ENCODE assay signal across 8 cellular contexts in the genomic region with DNA sequence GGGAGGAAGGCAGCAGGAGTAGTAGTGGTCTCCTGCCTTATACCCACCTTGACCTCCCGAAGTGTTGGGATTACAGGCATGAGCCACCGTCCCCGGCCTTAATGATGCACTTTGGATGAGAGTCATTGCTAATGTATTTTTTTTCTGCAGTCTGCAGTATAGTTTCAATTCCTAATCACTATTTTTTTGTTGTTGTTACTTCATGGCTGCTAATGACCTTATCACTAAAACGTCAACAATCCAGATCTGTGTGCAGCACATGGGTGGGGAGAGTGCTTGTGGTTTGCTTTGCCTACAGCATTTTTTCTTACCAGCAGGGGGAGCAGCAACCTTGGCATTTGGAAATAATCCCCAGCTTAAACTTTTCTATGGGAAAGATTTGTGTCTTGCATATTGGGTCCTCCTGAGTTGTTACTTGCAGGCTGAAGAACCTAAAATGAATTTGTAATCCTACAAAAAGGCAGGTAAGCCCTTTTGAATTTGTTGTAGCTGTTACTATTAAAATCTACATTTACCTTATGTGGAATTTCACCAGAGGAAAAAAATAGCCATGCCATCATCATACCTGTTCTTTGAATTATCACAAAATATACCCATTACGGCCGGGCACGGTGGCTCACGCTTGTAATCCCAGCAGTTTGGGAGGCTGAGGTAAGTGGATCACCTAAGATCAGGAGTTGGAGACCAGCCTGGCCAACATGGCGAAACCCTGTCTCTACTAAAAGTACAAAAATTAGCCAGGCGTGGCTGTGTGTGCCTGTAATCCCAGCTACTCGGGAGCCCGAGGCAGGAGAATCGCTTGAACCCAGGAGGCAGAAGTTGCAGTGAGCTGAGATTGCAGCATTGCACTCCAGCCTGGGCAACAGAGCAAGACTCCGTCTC. TPM values are rescaled to one million over a fixed set of nuclear protein-coding genes. Genes with fewer than 3 reads are reported as not detected.
A peak's percentile ranks its signal among the peaks of the same experiment; 100 is the strongest.
DNase-seq lines count a peak whose midpoint lies in the region; ATAC-seq and TF ChIP-seq lines count a peak whose summit lies in the region.

No MANE protein-coding gene starts in this region.

- CTCF ChIA-PET in activated CD8-positive, alpha-beta T cell treated with anti-CD3 and anti-CD28 coated beads for 36 hours (lab: Charles Lee), result interaction anchor here (0.7 to 4.5 kb wide), 44 partner anchors 8 to 230 kb away, joined by 3 to 80 read pairs (median 6); a partner anchor contains a TSS

- peak; percentile 50 for DNase-seq in 8988T
- DNase-seq in GM13976 (ENCODE audit: low spot score), result peak; percentile 66
- peak; percentile 70 for DNase-seq in NCI-H69 (lab: John Stamatoyannopoulos, UW)
- DNase-seq in activated CD8-positive, alpha-beta T cell treated with anti-CD3 and anti-CD28 coated beads for 36 hours, result peak; percentile 91
- peak; percentile 55 to 74 (median 63) for DNase-seq in effector memory CD4-positive, alpha-beta T cell
- peak; percentile 27 to 74 for DNase-seq in mesothelial cell of epicardium (ENCODE audit: low spot score in 2 of 2, unreplicated experiment in 2 of 2)
- DNase-seq in stimulated activated CD8-positive, alpha-beta memory T cell treated with anti-CD3 and anti-CD28 coated beads, Interleukin-7, amount 100 ng/mL, for 1 hour (ENCODE audit: low read depth in 2 of 2), result peak; percentile 63 to 70

- H3K27me3 Mint-ChIP-seq in activated CD8-positive, alpha-beta T cell treated with anti-CD3 and anti-CD28 coated beads for 36 hours, result no peaks in the 10 kb centered on the region
- peaks cover 7% of the 10 kb centered on the region for H3K27me3 Mint-ChIP-seq in mesothelial cell of epicardium (ENCODE audit: low read depth)

- peak overlapping the region; percentile 80 for H3K27ac Mint-ChIP-seq in activated CD8-positive, alpha-beta T cell treated with anti-CD3 and anti-CD28 coated beads for 36 hours
- no peak overlapping the region for H3K27ac Mint-ChIP-seq in mesothelial cell of epicardium

- H3K27me3 ChIP-seq in effector memory CD4-positive, alpha-beta T cell (replicated peaks; ENCODE audit: control insufficient read depth, insufficient read depth, low read length, poor library complexity, severe bottlenecking), result no peaks in the 10 kb centered on the region

- no peak overlapping the region for H3K27ac ChIP-seq in effector memory CD4-positive, alpha-beta T cell (ENCODE audit: insufficient read depth, low read length, poor library complexity, severe bottlenecking)

- TF ChIP-seq CTCF in GM13976 (IDR thresholded peaks at IDR 0.05; ENCODE audit: borderline replicate concordance, control extremely low read depth, extremely low read depth, insufficient read depth, missing control alignments) (peak; percentile 74), mesothelial cell of epicardium (IDR thresholded peaks at IDR 0.05; ENCODE audit: unreplicated experiment) (peak; percentile 89)
- peak; percentile 89 for TF ChIP-seq CTCF in activated CD8-positive, alpha-beta T cell treated with anti-CD3 and anti-CD28 coated beads for 36 hours (IDR thresholded peaks at IDR 0.05)

- no peaks in the 10 kb centered on the region for H3K9me3 Mint-ChIP-seq in activated CD8-positive, alpha-beta T cell treated with anti-CD3 and anti-CD28 coated beads for 36 hours
- H3K9me3 Mint-ChIP-seq in mesothelial cell of epicardium, result peaks cover 2% of the 10 kb centered on the region

- no peak overlapping the region for H3K4me3 ChIP-seq in effector memory CD4-positive, alpha-beta T cell (ENCODE audit: insufficient read depth, low read depth, low read length, poor library complexity, severe bottlenecking)

- intact Hi-C loops in activated CD8-positive, alpha-beta T cell treated with anti-CD3 and anti-CD28 coated beads for 36 hours (cut with micrococcal nuclease), result loop anchor here (2.0 to 5.0 kb wide), 3 partner anchors 32 to 163 kb away; a partner anchor contains a TSS

- H3K36me3 Mint-ChIP-seq in activated CD8-positive, alpha-beta T cell treated with anti-CD3 and anti-CD28 coated beads for 36 hours (ENCODE audit: low read depth), result peaks cover 3% of the 10 kb centered on the region
- no peaks in the 10 kb centered on the region for H3K36me3 Mint-ChIP-seq in mesothelial cell of epicardium

- peaks cover 46% of the 10 kb centered on the region for H3K4me1 Mint-ChIP-seq in activated CD8-positive, alpha-beta T cell treated with anti-CD3 and anti-CD28 coated beads for 36 hours (ENCODE audit: low read depth)
- no peaks in the 10 kb centered on the region for H3K4me1 Mint-ChIP-seq in mesothelial cell of epicardium

- in situ Hi-C loops in GM13976 (cut with MboI; ENCODE audit: low sequenced_read_pairs, unreplicated experiment), result loop anchor here (10.0 to 25.0 kb wide), 2 partner anchors 96 to 1212 kb away; no protein-coding TSS in a partner anchor

- no peaks in the 10 kb centered on the region for H3K9me3 ChIP-seq in effector memory CD4-positive, alpha-beta T cell (ENCODE audit: control insufficient read depth, low read length)

- ATAC-seq in HG03139 (IDR thresholded peaks at IDR 0.05; ENCODE audit: unreplicated experiment), result peak; percentile 60
- ATAC-seq in activated CD8-positive, alpha-beta T cell treated with anti-CD3 and anti-CD28 coated beads for 36 hours, result peak; percentile 45

- H3K4me3 Mint-ChIP-seq in activated CD8-positive, alpha-beta T cell treated with anti-CD3 and anti-CD28 coated beads for 36 hours, result peak overlapping the region; percentile 6
- H3K4me3 Mint-ChIP-seq in mesothelial cell of epicardium, result no peak overlapping the region

- peaks cover 9% of the 10 kb centered on the region for H3K4me1 ChIP-seq in effector memory CD4-positive, alpha-beta T cell (ENCODE audit: control insufficient read depth, insufficient read depth, low read length, poor library complexity, severe bottlenecking)

- H3K36me3 ChIP-seq in effector memory CD4-positive, alpha-beta T cell (ENCODE audit: control insufficient read depth, insufficient read depth, low read length), result no peaks in the 10 kb centered on the region

- POLR2A ChIA-PET in activated CD8-positive, alpha-beta T cell treated with anti-CD3 and anti-CD28 coated beads for 36 hours (lab: Charles Lee), result interaction anchor here (0.9 to 12.0 kb wide), 10 partner anchors 26 to 119 kb away, joined by 3 to 280 read pairs (median 4); a partner anchor contains a TSS

RNA-seq across cellular contexts. Expression of a gene that starts 6.3 kb away (rescaled TPM):
- 10 to 100 TPM; 13.6 to 13.7 TPM for total RNA-seq in activated CD8-positive, alpha-beta T cell treated with anti-CD3 and anti-CD28 coated beads for 36 hours
- 9.8 to 11.1 TPM (median 11.1 TPM) in 3 replicates for total RNA-seq in mesothelial cell of epicardium

RNA-seq across cellular contexts. Expression of a gene that starts 17.1 kb away (rescaled TPM):
- 1 to 10 TPM in 1 of 2 experiments, under 1 TPM in 1; 0.77 to 1.1 TPM for total RNA-seq in activated CD8-positive, alpha-beta T cell treated with anti-CD3 and anti-CD28 coated beads for 36 hours
- not detected in 3 replicates for total RNA-seq in mesothelial cell of epicardium

RNA-seq across cellular contexts. Expression of a gene that starts 31.7 kb away (rescaled TPM):
- total RNA-seq in activated CD8-positive, alpha-beta T cell treated with anti-CD3 and anti-CD28 coated beads for 36 hours, result 100 to 1,000 TPM; 229 to 236 TPM
- 0.09 TPM in 1 of 3 replicates, not detected in the others for total RNA-seq in mesothelial cell of epicardium

RNA-seq across cellular contexts. Expression of a gene that starts 40.1 kb away (rescaled TPM):
- 10 to 100 TPM; 28.7 to 34.6 TPM for total RNA-seq in activated CD8-positive, alpha-beta T cell treated with anti-CD3 and anti-CD28 coated beads for 36 hours
- 0.84 to 1.2 TPM (median 0.86 TPM) in 3 replicates for total RNA-seq in mesothelial cell of epicardium

Comparison
In these comparisons a context has a peak if more than half of its experiments do, and no peak if none do; other contexts are left out.
1. RNA of a gene that starts 31.7 kb away (total RNA-seq): 229 to 236 TPM in activated CD8-positive, alpha-beta T cell treated with anti-CD3 and anti-CD28 coated beads for 36 hours; 0.09 TPM in mesothelial cell of epicardium; every median in the first group is over 100 times any median in the second.
2. Peak in every context shown above with its lines, with median percentiles within 50 percentile points of each other: DNase-seq and CTCF ChIP-seq.